1 cellular context compared by ENCODE assay signal in genomic region chrX:20118065-20118824, GRCh38.
TF ChIP-seq lines count a peak whose summit lies in the region.

No MANE protein-coding gene starts in this region.

TF ChIP-seq in HepG2, 621 proteins besides CTCF, POLR2A, EP300 and RAD21:
- TF ChIP-seq FOXP1 (IDR thresholded peaks at IDR 0.05) (no peak), FOXP1 (CRISPR knock-in tag; IDR thresholded peaks at IDR 0.05) (no peak)
